Comparison of ENCODE assay signal across 23 cellular contexts in the genomic region with DNA sequence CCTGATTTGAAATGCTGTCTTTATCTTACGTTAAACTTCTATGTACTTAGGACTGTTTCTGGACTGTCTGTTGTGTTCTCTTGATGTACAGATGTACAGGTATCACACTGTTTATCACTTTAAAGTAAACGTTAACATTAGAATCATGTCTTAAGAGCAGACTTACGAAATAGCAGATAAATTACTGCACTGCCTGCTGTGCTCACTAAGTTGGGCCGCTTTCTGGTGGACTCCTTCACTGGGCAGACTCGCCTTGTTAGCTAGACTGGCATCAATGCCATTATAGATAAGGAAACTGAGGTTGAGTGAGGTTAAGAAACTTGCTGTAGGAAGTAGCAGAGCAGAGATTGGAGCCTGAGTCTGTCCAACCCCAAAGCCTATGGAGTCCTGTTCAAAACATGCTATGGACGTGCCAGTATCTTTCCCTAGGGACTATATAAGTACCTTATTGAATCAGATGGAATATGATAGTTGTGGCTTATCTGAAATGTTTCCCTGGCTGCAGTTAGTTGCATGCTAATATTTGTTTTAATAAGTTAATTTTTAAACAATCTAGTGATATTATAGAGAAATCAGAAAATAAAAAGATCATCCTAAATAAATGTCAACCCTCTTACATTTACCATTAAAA. TPM values are rescaled to one million over a fixed set of nuclear protein-coding genes. Genes with fewer than 3 reads are reported as not detected.
DNase-seq lines count a peak whose midpoint lies in the region; ATAC-seq, FAIRE-seq and TF ChIP-seq lines count a peak whose summit lies in the region.
"Had no signal": no experiment of that assay in that cellular context is flagged by ENCODE, and none has a peak within 500 bp of the region (broad histone marks: within the 10 kb centered on the region; RNA-seq: fewer than 3 reads in every experiment).

No MANE protein-coding gene starts in this region.

- H3K4me2 ChIP-seq in GM23338: no peak overlapping the region

- H3K4me1 Mint-ChIP-seq in GM23338: peaks cover 7% of the 10 kb centered on the region; the same call in 2 of the 3 replicates

- peak; percentile 18 for DNase-seq in DMS 273 treated with DMSO at 0.1 percent for 48 hours (lab: John Stamatoyannopoulos, UW)
- DNase-seq in amniotic epithelial cell (ENCODE audit: low read depth): peak; percentile 76
- DNase-seq in mucosa of gallbladder (ENCODE audit: low spot score): peak; percentile 8
- no peak for DNase-seq in GM10248 (ENCODE audit: extremely low spot score)
- no peak for DNase-seq in GM23338 (ENCODE audit: low spot score)
- no peak for DNase-seq in G401 (ENCODE audit: low spot score)
- DNase-seq: GM23248, HCEC 1CT, MM.1S, NCI-H1092, NCI-H146, NCI-H2029 treated with DMSO at 0.1 percent for 48 hours, NCI-H2171 treated with DMSO at 0.1 percent for 48 hours, NCI-H446, NCI-H69 had no signal

- H3K9me3 Mint-ChIP-seq in GM23338: peaks cover 11% of the 10 kb centered on the region

- H3K4me3 Mint-ChIP-seq in GM23338: no peak overlapping the region
- H3K4me3 Mint-ChIP-seq: CD14-positive monocyte had no signal

- H3K27me3 Mint-ChIP-seq in GM23338 (ENCODE audit: insufficient read depth, low read depth, poor library complexity): peaks cover 5% of the 10 kb centered on the region

- CTCF ChIA-PET in GM10248 (lab: Yijun Ruan, JAX): no interaction called here

- no peak overlapping the region for H2AFZ ChIP-seq in GM23338
- H2AFZ ChIP-seq: GM23248 had no signal

- POLR2A ChIA-PET in GM10248 (lab: Yijun Ruan, JAX): no interaction called here

- ATAC-seq in GM23338: no peak
- ATAC-seq: Right ventricle myocardium inferior had no signal

- 0 out of 2 replicates have a peak, but pooled peaks cover 5% of the 10 kb centered on the region for H3K9me2 ChIP-seq in GM23338 (ENCODE audit: insufficient read depth)

- TF ChIP-seq CTCF in GM10248 (IDR thresholded peaks at IDR 0.05; ENCODE audit: control extremely low read depth, extremely low read depth, low read depth, missing control alignments): no peak
- TF ChIP-seq CTCF in GM23338 (conservative IDR thresholded peaks at IDR 0.05; ENCODE audit: low read depth in 2 of 2): no peak

- no peaks in the 10 kb centered on the region for H3K36me3 ChIP-seq in GM23338 (ENCODE audit: insufficient read depth)

- H3K36me3 Mint-ChIP-seq in GM23338 (ENCODE audit: low read depth): peaks cover 36% of the 10 kb centered on the region

- FAIRE-seq in A204.1 (lab: Jason Lieb, UNC): peak; percentile 11
- FAIRE-seq: GM12892, GM18507, HTR-8/SVneo, RCC 7860 had no signal

- H3K4me3 ChIP-seq in GM23338: no peak overlapping the region
- H3K4me3 ChIP-seq: GM23248 had no signal

- in situ Hi-C loops in G401 (cut with HindIII; ENCODE audit: low sequenced_read_pairs): no loop called here

- H3K79me2 ChIP-seq in GM23338 (replicated peaks; ENCODE audit: insufficient read depth): peaks cover 93% of the 10 kb centered on the region

- no peak overlapping the region for H3K27ac ChIP-seq in GM23338 (ENCODE audit: low read depth)
- H3K27ac ChIP-seq: GM23248 had no signal

- H3K4me1 ChIP-seq in GM23338 (ENCODE audit: insufficient read depth): no peaks in the 10 kb centered on the region; the same call in 1 of the 2 replicates

- H3F3A ChIP-seq in GM23338 (replicated peaks; ENCODE audit: low read depth): no peaks in the 10 kb centered on the region

- no peak overlapping the region for H3K27ac Mint-ChIP-seq in GM23338
- H3K27ac Mint-ChIP-seq: CD14-positive monocyte had no signal

- H3K27me3 ChIP-seq in GM23338 (ENCODE audit: insufficient read depth): no peaks in the 10 kb centered on the region

- peaks cover 3% of the 10 kb centered on the region; the same call in 1 of the 2 replicates for H4K20me1 ChIP-seq in GM23338 (replicated peaks; ENCODE audit: insufficient read depth)

TF ChIP-seq in GM23338, 12 proteins besides CTCF, POLR2A, EP300 and RAD21:
- no peak for TF ChIP-seq STAT1 (IDR thresholded peaks at IDR 0.05; ENCODE audit: unreplicated experiment)

RNA-seq across cellular contexts. Expression of gene ZNF618, which starts 16.9 kb away (rescaled TPM):
- 26.6 TPM for total RNA-seq in mucosa of gallbladder
- total RNA-seq in GM23338 (2014; rRNA removed; shearing (Covaris generic)): 19.6 and 22.1 TPM in 2 replicates
- 10.3 and 12.1 TPM in 2 replicates for polyA plus RNA-seq in GM23338 (2016; fragmentation: Nextera tagmentation; extraction: Ambion mirVana)
- 3.8 and 6.1 TPM in 2 replicates for total RNA-seq in G401 (2014; rRNA removed; shearing (Covaris generic))
- total RNA-seq: OCI-LY7 had no signal

Comparison
In these comparisons a context has a peak if more than half of its experiments do, and no peak if none do; other contexts are left out.
1. DNase-seq: peak in DMS 273 treated with DMSO at 0.1 percent for 48 hours (single experiment), amniotic epithelial cell (single experiment) and mucosa of gallbladder (single experiment); none in GM10248 (single experiment), GM23338 (single experiment) and G401 (single experiment).